1 cellular context compared by ENCODE assay signal in genomic region chr19:2648099-2648498, GRCh38.
TF ChIP-seq lines count a peak whose summit lies in the region.

No MANE protein-coding gene starts in this region.

TF ChIP-seq in SK-N-SH treated with all-trans-retinoic acid at 6 μM for 48 hours, 23 proteins besides CTCF, POLR2A, EP300 and RAD21 (continued from another document):
- TF ChIP-seq ZC3H10 (CRISPR knock-in tag; IDR thresholded peaks at IDR 0.05) (no peak), RARB (CRISPR knock-in tag; IDR thresholded peaks at IDR 0.05) (no peak), ZFP3 (CRISPR knock-in tag; IDR thresholded peaks at IDR 0.05) (no peak), TCF4 (CRISPR knock-in tag; IDR thresholded peaks at IDR 0.05; ENCODE audit: borderline replicate concordance) (no peak)
TF ChIP-seq in SK-N-SH treated with all-trans-retinoic acid at 6 μM for 48 hours: peak in this region for 0.
